ENCODE assay signal across 16 cellular contexts in genomic region chr5:56406221-56406620, GRCh38.
"Had no signal": no experiment of that assay in that cellular context is flagged by ENCODE, and none has a peak within 500 bp of the region (broad histone marks: within the 10 kb centered on the region; RNA-seq: fewer than 3 reads in every experiment).

No MANE protein-coding gene starts in this region.

- ATAC-seq: activated T-helper 17 cell treated with anti-CD3 and anti-CD28 coated beads, Interleukin-2, amount 50 U/mL, for 72 hours; left lobe of liver; T-helper 17 cell had no signal

- H3K36me3 ChIP-seq: adrenal gland, neural progenitor cell, ovary, stomach, thoracic aorta, uterus had no signal

- H3K4me1 ChIP-seq: uterus had no signal

- H3K4me3 ChIP-seq: adrenal gland, neural progenitor cell, ovary, stomach, thoracic aorta, uterus had no signal

- H3K27me3 ChIP-seq: adrenal gland, neural progenitor cell, ovary, stomach, uterus had no signal

- DNase-seq: activated CD4-positive, alpha-beta T cell treated with anti-CD3 and anti-CD28 coated beads, Interleukin-2, amount 50 U/mL, for 1 hour; activated CD4-positive, CD25-positive, alpha-beta regulatory T cell; activated naive CD4-positive, alpha-beta T cell treated with anti-CD3 and anti-CD28 coated beads, Interleukin-2, amount 50 U/mL, for 16 hours; activated T-cell treated with anti-CD3 and anti-CD28 coated beads for 4 hours; adrenal gland; immature natural killer cell; mammary epithelial cell; ovary; retina; stomach; T-helper 17 cell; uterus had no signal

- H3K9me3 ChIP-seq: adrenal gland, ovary, stomach, thoracic aorta, uterus had no signal

- H3K27ac ChIP-seq: adrenal gland, neural progenitor cell, ovary, thoracic aorta, uterus had no signal
